Comparison of ENCODE assay signal across 2 cellular contexts in the genomic region with DNA sequence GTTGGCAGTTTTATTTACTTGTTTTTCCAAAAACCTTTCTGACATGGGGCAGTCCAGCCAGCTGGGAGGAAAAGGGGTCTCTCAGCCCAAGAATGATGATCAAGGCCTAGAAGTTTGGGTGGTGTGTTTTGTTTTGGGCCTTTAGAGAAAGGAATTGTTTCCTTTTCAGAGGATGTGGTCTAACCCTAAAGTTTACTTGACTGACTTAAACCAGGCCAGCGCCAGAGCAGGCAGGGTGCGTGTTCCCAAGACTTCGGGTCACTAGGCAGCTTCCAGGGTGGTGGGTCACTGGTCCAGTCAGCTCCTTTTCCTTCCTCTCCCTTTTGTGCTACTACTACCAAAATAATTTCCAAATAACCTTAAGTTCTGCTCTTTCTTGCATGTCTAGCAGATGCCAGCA.
TF ChIP-seq lines count a peak whose summit lies in the region.

No MANE protein-coding gene starts in this region.

TF ChIP-seq in SK-N-SH, 30 proteins besides CTCF, POLR2A, EP300 and RAD21 (continued from another document):
- TF ChIP-seq, protein P1, sequence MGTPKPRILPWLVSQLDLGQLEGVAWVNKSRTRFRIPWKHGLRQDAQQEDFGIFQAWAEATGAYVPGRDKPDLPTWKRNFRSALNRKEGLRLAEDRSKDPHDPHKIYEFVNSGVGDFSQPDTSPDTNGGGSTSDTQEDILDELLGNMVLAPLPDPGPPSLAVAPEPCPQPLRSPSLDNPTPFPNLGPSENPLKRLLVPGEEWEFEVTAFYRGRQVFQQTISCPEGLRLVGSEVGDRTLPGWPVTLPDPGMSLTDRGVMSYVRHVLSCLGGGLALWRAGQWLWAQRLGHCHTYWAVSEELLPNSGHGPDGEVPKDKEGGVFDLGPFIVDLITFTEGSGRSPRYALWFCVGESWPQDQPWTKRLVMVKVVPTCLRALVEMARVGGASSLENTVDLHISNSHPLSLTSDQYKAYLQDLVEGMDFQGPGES (IDR thresholded peaks at IDR 0.05; ENCODE audit: low read depth, low read length), result no peak
- TF ChIP-seq RCOR1 (IDR thresholded peaks at IDR 0.05; ENCODE audit: low read length) (no peak), MEF2A (IDR thresholded peaks at IDR 0.05; ENCODE audit: borderline replicate concordance, low read depth) (no peak), GABPA (IDR thresholded peaks at IDR 0.05; ENCODE audit: low read depth) (no peak), SIN3A (IDR thresholded peaks at IDR 0.05; ENCODE audit: borderline replicate concordance, low read depth, low read length) (no peak), TAF1 (IDR thresholded peaks at IDR 0.05; ENCODE audit: borderline replicate concordance, low read depth, low read length) (no peak), TCF12 (IDR thresholded peaks at IDR 0.05) (no peak), EZH2phosphoT487 (IDR thresholded peaks at IDR 0.05; ENCODE audit: borderline replicate concordance, low read depth) (no peak), PBX3 (IDR thresholded peaks at IDR 0.05) (no peak), ELF1 (IDR thresholded peaks at IDR 0.05) (no peak), USF2 (IDR thresholded peaks at IDR 0.05; ENCODE audit: borderline replicate concordance, low read depth, low read length) (no peak)
- TF ChIP-seq, protein P2, sequence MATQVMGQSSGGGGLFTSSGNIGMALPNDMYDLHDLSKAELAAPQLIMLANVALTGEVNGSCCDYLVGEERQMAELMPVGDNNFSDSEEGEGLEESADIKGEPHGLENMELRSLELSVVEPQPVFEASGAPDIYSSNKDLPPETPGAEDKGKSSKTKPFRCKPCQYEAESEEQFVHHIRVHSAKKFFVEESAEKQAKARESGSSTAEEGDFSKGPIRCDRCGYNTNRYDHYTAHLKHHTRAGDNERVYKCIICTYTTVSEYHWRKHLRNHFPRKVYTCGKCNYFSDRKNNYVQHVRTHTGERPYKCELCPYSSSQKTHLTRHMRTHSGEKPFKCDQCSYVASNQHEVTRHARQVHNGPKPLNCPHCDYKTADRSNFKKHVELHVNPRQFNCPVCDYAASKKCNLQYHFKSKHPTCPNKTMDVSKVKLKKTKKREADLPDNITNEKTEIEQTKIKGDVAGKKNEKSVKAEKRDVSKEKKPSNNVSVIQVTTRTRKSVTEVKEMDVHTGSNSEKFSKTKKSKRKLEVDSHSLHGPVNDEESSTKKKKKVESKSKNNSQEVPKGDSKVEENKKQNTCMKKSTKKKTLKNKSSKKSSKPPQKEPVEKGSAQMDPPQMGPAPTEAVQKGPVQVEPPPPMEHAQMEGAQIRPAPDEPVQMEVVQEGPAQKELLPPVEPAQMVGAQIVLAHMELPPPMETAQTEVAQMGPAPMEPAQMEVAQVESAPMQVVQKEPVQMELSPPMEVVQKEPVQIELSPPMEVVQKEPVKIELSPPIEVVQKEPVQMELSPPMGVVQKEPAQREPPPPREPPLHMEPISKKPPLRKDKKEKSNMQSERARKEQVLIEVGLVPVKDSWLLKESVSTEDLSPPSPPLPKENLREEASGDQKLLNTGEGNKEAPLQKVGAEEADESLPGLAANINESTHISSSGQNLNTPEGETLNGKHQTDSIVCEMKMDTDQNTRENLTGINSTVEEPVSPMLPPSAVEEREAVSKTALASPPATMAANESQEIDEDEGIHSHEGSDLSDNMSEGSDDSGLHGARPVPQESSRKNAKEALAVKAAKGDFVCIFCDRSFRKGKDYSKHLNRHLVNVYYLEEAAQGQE (IDR thresholded peaks at IDR 0.05; ENCODE audit: low read depth, low read length), result no peak

TF ChIP-seq in SK-N-SH treated with all-trans-retinoic acid at 6 μM for 48 hours, 23 proteins besides CTCF, POLR2A, EP300 and RAD21 (continued from another document):
- TF ChIP-seq CREB5 (CRISPR knock-in tag; IDR thresholded peaks at IDR 0.05; ENCODE audit: low read depth) (no peak), ARNTL (CRISPR knock-in tag; IDR thresholded peaks at IDR 0.05; ENCODE audit: borderline replicate concordance, low read depth) (no peak), PPARA (CRISPR knock-in tag; IDR thresholded peaks at IDR 0.05; ENCODE audit: borderline replicate concordance) (no peak), TSHZ2 (CRISPR knock-in tag; IDR thresholded peaks at IDR 0.05) (no peak), ZFP30 (CRISPR knock-in tag; IDR thresholded peaks at IDR 0.05) (no peak), ZNF8 (CRISPR knock-in tag; IDR thresholded peaks at IDR 0.05) (no peak), ZFP3 (CRISPR knock-in tag; IDR thresholded peaks at IDR 0.05) (no peak)
- TF ChIP-seq, protein P3, sequence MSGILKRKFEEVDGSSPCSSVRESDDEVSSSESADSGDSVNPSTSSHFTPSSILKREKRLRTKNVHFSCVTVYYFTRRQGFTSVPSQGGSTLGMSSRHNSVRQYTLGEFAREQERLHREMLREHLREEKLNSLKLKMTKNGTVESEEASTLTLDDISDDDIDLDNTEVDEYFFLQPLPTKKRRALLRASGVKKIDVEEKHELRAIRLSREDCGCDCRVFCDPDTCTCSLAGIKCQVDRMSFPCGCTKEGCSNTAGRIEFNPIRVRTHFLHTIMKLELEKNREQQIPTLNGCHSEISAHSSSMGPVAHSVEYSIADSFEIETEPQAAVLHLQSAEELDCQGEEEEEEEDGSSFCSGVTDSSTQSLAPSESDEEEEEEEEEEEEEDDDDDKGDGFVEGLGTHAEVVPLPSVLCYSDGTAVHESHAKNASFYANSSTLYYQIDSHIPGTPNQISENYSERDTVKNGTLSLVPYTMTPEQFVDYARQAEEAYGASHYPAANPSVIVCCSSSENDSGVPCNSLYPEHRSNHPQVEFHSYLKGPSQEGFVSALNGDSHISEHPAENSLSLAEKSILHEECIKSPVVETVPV (CRISPR knock-in tag; IDR thresholded peaks at IDR 0.05), result no peak
